ENCODE assay signal across 1 cellular context in the genomic region with DNA sequence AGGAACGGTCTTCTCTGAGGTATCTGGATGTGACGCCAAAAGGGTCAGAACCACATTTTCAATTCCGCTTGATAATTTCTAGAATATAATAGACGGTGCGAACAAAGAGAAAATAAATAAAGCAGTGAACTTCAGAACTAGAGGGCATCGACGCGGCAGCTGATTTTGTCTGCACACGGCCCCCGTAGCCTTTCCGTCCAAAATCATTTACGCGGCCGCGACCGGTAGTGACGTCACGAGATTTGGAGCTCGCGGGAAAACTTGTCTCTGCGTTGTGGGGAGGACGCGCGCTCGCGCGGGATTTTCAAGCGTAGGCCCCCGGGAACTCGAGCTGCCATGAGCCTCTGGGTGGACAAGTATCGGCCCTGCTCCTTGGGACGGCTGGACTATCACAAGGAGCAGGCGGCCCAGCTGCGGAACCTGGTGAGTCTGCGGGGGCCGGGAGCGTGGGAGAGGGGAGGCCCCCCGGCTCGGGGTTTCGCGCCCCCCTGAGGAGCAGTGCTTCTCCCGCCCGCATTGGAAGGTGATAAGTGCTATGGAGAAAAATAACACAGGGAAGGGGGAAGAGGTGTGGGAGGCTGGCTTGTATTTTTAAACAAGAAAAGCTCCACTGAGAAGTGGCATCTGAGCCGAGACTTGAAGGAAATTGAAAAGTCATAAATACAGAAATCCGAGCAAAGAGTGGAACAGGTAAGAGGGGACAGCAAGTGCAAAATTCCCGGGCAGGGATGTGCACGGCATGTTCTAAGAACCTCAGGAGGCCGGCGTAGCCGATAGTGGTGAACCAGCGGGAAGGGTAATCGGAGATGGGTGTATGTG.
TF ChIP-seq lines count a peak whose summit lies in the region.

A gene with protein sequence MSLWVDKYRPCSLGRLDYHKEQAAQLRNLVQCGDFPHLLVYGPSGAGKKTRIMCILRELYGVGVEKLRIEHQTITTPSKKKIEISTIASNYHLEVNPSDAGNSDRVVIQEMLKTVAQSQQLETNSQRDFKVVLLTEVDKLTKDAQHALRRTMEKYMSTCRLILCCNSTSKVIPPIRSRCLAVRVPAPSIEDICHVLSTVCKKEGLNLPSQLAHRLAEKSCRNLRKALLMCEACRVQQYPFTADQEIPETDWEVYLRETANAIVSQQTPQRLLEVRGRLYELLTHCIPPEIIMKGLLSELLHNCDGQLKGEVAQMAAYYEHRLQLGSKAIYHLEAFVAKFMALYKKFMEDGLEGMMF (plus strand): TSS at position 307 of the 819 bp plus-strand sequence. CDS start 30 bp downstream, at position 337.

TF ChIP-seq in HEK293, 187 proteins besides CTCF, POLR2A, EP300 and RAD21 (continued from another document and continues in another):
- TF ChIP-seq ZNF704 (tag by site-specific recombination; IDR thresholded peaks at IDR 0.05) = no peak
- TF ChIP-seq ZNF324 (tag by site-specific recombination; IDR thresholded peaks at IDR 0.05) = peak; percentile 88; the same call in 1 of the 2 replicates
- no peak for TF ChIP-seq ZNF549 (tag by site-specific recombination; IDR thresholded peaks at IDR 0.05)
- no peak for TF ChIP-seq ZNF433 (tag by site-specific recombination; IDR thresholded peaks at IDR 0.05; ENCODE audit: low read depth)
- no peak for TF ChIP-seq ZNF280C (tag by site-specific recombination; IDR thresholded peaks at IDR 0.05)
- TF ChIP-seq ZNF629 (tag by site-specific recombination; IDR thresholded peaks at IDR 0.05) = peak; percentile 99
- TF ChIP-seq ZNF184 (tag by site-specific recombination; IDR thresholded peaks at IDR 0.05) = no peak
- peak; percentile 82 for TF ChIP-seq ZBTB20 (tag by site-specific recombination; IDR thresholded peaks at IDR 0.05)
- peak; percentile 31; the same call in 1 of the 2 replicates for TF ChIP-seq ZNF843 (tag by site-specific recombination; IDR thresholded peaks at IDR 0.05)
- peak; percentile 53; the same call in 1 of the 2 replicates for TF ChIP-seq SP3 (tag by site-specific recombination; IDR thresholded peaks at IDR 0.05)
- no peak for TF ChIP-seq ZNF529 (tag by site-specific recombination; IDR thresholded peaks at IDR 0.05; ENCODE audit: insufficient replicate concordance)
- peak; percentile 76 for TF ChIP-seq ZBTB6 (tag by site-specific recombination; IDR thresholded peaks at IDR 0.05)
- no peak for TF ChIP-seq ZNF354C (tag by site-specific recombination; IDR thresholded peaks at IDR 0.05; ENCODE audit: borderline replicate concordance, low read depth)
- peak; percentile 95 for TF ChIP-seq ZNF501 (tag by site-specific recombination; IDR thresholded peaks at IDR 0.05)
- TF ChIP-seq ZNF544 (tag by site-specific recombination; IDR thresholded peaks at IDR 0.05) = no peak
- TF ChIP-seq ZNF830 (tag by site-specific recombination; IDR thresholded peaks at IDR 0.05; ENCODE audit: low read depth) = no peak
- no peak for TF ChIP-seq ZNF211 (tag by site-specific recombination; IDR thresholded peaks at IDR 0.05; ENCODE audit: low read depth)
- no peak for TF ChIP-seq ZNF701 (tag by site-specific recombination; IDR thresholded peaks at IDR 0.05)
- TF ChIP-seq, protein P1, sequence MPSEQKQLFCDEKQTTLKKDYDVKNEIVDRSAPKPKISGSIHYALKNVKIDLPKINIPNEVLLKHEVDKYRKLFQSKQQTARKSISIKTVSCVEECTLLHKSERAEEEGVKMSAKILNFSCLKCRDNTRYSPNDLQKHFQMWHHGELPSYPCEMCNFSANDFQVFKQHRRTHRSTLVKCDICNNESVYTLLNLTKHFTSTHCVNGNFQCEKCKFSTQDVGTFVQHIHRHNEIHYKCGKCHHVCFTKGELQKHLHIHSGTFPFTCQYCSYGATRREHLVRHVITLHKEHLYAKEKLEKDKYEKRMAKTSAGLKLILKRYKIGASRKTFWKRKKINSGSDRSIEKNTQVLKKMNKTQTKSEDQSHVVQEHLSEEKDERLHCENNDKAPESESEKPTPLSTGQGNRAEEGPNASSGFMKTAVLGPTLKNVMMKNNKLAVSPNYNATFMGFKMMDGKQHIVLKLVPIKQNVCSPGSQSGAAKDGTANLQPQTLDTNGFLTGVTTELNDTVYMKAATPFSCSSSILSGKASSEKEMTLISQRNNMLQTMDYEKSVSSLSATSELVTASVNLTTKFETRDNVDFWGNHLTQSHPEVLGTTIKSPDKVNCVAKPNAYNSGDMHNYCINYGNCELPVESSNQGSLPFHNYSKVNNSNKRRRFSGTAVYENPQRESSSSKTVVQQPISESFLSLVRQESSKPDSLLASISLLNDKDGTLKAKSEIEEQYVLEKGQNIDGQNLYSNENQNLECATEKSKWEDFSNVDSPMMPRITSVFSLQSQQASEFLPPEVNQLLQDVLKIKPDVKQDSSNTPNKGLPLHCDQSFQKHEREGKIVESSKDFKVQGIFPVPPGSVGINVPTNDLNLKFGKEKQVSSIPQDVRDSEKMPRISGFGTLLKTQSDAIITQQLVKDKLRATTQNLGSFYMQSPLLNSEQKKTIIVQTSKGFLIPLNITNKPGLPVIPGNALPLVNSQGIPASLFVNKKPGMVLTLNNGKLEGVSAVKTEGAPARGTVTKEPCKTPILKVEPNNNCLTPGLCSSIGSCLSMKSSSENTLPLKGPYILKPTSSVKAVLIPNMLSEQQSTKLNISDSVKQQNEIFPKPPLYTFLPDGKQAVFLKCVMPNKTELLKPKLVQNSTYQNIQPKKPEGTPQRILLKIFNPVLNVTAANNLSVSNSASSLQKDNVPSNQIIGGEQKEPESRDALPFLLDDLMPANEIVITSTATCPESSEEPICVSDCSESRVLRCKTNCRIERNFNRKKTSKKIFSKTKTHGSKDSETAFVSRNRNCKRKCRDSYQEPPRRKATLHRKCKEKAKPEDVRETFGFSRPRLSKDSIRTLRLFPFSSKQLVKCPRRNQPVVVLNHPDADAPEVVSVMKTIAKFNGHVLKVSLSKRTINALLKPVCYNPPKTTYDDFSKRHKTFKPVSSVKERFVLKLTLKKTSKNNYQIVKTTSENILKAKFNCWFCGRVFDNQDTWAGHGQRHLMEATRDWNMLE (tag by site-specific recombination; conservative IDR thresholded peaks at IDR 0.05; ENCODE audit: low read depth) = peak; percentile 96
- 0 out of 2 replicates have a peak, but pooled peaks have one; percentile 43 for TF ChIP-seq ZNF664 (tag by site-specific recombination; IDR thresholded peaks at IDR 0.05)
- TF ChIP-seq ZNF645 (tag by site-specific recombination; IDR thresholded peaks at IDR 0.05) = no peak
- TF ChIP-seq, protein P2, sequence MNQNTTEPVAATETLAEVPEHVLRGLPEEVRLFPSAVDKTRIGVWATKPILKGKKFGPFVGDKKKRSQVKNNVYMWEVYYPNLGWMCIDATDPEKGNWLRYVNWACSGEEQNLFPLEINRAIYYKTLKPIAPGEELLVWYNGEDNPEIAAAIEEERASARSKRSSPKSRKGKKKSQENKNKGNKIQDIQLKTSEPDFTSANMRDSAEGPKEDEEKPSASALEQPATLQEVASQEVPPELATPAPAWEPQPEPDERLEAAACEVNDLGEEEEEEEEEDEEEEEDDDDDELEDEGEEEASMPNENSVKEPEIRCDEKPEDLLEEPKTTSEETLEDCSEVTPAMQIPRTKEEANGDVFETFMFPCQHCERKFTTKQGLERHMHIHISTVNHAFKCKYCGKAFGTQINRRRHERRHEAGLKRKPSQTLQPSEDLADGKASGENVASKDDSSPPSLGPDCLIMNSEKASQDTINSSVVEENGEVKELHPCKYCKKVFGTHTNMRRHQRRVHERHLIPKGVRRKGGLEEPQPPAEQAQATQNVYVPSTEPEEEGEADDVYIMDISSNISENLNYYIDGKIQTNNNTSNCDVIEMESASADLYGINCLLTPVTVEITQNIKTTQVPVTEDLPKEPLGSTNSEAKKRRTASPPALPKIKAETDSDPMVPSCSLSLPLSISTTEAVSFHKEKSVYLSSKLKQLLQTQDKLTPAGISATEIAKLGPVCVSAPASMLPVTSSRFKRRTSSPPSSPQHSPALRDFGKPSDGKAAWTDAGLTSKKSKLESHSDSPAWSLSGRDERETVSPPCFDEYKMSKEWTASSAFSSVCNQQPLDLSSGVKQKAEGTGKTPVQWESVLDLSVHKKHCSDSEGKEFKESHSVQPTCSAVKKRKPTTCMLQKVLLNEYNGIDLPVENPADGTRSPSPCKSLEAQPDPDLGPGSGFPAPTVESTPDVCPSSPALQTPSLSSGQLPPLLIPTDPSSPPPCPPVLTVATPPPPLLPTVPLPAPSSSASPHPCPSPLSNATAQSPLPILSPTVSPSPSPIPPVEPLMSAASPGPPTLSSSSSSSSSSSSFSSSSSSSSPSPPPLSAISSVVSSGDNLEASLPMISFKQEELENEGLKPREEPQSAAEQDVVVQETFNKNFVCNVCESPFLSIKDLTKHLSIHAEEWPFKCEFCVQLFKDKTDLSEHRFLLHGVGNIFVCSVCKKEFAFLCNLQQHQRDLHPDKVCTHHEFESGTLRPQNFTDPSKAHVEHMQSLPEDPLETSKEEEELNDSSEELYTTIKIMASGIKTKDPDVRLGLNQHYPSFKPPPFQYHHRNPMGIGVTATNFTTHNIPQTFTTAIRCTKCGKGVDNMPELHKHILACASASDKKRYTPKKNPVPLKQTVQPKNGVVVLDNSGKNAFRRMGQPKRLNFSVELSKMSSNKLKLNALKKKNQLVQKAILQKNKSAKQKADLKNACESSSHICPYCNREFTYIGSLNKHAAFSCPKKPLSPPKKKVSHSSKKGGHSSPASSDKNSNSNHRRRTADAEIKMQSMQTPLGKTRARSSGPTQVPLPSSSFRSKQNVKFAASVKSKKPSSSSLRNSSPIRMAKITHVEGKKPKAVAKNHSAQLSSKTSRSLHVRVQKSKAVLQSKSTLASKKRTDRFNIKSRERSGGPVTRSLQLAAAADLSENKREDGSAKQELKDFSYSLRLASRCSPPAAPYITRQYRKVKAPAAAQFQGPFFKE (tag by site-specific recombination; IDR thresholded peaks at IDR 0.05; ENCODE audit: borderline replicate concordance) = no peak
- no peak for TF ChIP-seq ZNF521 (tag by site-specific recombination; IDR thresholded peaks at IDR 0.05)
- TF ChIP-seq, protein P3, sequence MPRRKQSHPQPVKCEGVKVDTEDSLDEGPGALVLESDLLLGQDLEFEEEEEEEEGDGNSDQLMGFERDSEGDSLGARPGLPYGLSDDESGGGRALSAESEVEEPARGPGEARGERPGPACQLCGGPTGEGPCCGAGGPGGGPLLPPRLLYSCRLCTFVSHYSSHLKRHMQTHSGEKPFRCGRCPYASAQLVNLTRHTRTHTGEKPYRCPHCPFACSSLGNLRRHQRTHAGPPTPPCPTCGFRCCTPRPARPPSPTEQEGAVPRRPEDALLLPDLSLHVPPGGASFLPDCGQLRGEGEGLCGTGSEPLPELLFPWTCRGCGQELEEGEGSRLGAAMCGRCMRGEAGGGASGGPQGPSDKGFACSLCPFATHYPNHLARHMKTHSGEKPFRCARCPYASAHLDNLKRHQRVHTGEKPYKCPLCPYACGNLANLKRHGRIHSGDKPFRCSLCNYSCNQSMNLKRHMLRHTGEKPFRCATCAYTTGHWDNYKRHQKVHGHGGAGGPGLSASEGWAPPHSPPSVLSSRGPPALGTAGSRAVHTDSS (tag by site-specific recombination; IDR thresholded peaks at IDR 0.05) = no peak
- no peak for TF ChIP-seq ZNF16 (tag by site-specific recombination; IDR thresholded peaks at IDR 0.05; ENCODE audit: low read depth)
- TF ChIP-seq ZBTB21 (tag by site-specific recombination; IDR thresholded peaks at IDR 0.05) = peak; percentile 98
- no peak for TF ChIP-seq HOXC10 (CRISPR knock-in tag; IDR thresholded peaks at IDR 0.05)
- peak; percentile 42; the same call in 1 of the 2 replicates for TF ChIP-seq INSM2 (tag by site-specific recombination; IDR thresholded peaks at IDR 0.05)
- 0 out of 2 replicates have a peak, but pooled peaks have one; percentile 66 for TF ChIP-seq ZEB2 (tag by site-specific recombination; IDR thresholded peaks at IDR 0.05)
